In genomic region chr14:28911521-28911920, GRCh38 we compare ENCODE assay signal across 25 cellular contexts.
DNase-seq lines count a peak whose midpoint lies in the region; ATAC-seq, FAIRE-seq and TF ChIP-seq lines count a peak whose summit lies in the region.
"Had no signal": no experiment of that assay in that cellular context is flagged by ENCODE, and none has a peak within 500 bp of the region (broad histone marks: within the 10 kb centered on the region; RNA-seq: fewer than 3 reads in every experiment).

No MANE protein-coding gene starts in this region.

- H3K36me3 ChIP-seq in HepG2 (replicated peaks in 1 of 2; ENCODE audit: control insufficient read depth in 1 of 2, insufficient read depth in 2 of 2, low read length in 2 of 2) (no peaks in the 10 kb centered on the region), right lobe of liver (no peaks in the 10 kb centered on the region), adipocyte (ENCODE audit: control insufficient read depth, insufficient read depth, low read length, severe bottlenecking) (no peaks in the 10 kb centered on the region)
- H3K36me3 ChIP-seq: BE2C, BLaER1 had no signal

- DNase-seq in HepG2 (ENCODE audit: low spot score) (no peak), right lobe of liver (no peak), adipocyte (ENCODE audit: low read depth) (peak; percentile 13), RCC 7860 (ENCODE audit: low spot score) (no peak)
- DNase-seq: 8988T; ACHN; BE2C; C1 segment of cervical spinal cord; CD4-positive, alpha-beta memory T cell; CD4-positive, CD25-positive, alpha-beta regulatory T cell; CD8-positive, alpha-beta memory T cell; COR-L47; DMS 273 treated with DMSO at 0.1 percent for 48 hours; DMS153; DMS53; DMS79; DND-41; EL; GDM1 had no signal

- intact Hi-C loops in HepG2 (cut with micrococcal nuclease; ENCODE audit: unreplicated experiment) (no loop called here), right lobe of liver (cut with DNase I) (no loop called here)

- H2AFZ ChIP-seq in HepG2 (ENCODE audit: low read length) = no peak overlapping the region

- no peak for TF ChIP-seq EP300 in HepG2 (IDR thresholded peaks at IDR 0.05; ENCODE audit: low read depth in 2 of 2, low read length in 2 of 2)
- TF ChIP-seq EP300 in HepG2 (CRISPR knock-in tag; IDR thresholded peaks at IDR 0.05; ENCODE audit: borderline replicate concordance) = no peak

- H3K27me3 ChIP-seq in HepG2 (ENCODE audit: control insufficient read depth in 1 of 2, insufficient read depth in 2 of 2, low read length in 2 of 2) (no peaks in the 10 kb centered on the region), right lobe of liver (no peaks in the 10 kb centered on the region), adipocyte (replicated peaks; ENCODE audit: control insufficient read depth, insufficient read depth, low read length) (no peaks in the 10 kb centered on the region)
- H3K27me3 ChIP-seq: BE2C, BLaER1 had no signal

- no peak for TF ChIP-seq CTCF in HepG2 (CRISPR knock-in tag; IDR thresholded peaks at IDR 0.05)
- no peak for TF ChIP-seq CTCF in right lobe of liver (IDR thresholded peaks at IDR 0.05)

- TF ChIP-seq POLR2A in HepG2 (IDR thresholded peaks at IDR 0.05; ENCODE audit: insufficient read depth in 1 of 2, low read depth in 2 of 2, low read length in 2 of 2) (no peak), right lobe of liver (IDR thresholded peaks at IDR 0.05) (no peak)

- in situ Hi-C loops in HepG2 (cut with HindIII; ENCODE audit: extremely low pct_ligation_motif_present, low pct_unique_long_range_greater_than_20kb) = no loop called here

- H3K4me1 ChIP-seq in HepG2 (ENCODE audit: insufficient read depth, low read length) = no peaks in the 10 kb centered on the region
- no peaks in the 10 kb centered on the region for H3K4me1 ChIP-seq in right lobe of liver
- H3K4me1 ChIP-seq in adipocyte (ENCODE audit: control insufficient read depth, insufficient read depth, low read length) = no peaks in the 10 kb centered on the region
- H3K4me1 ChIP-seq: BE2C, BLaER1 had no signal

- no peaks in the 10 kb centered on the region for H3K79me2 ChIP-seq in HepG2 (ENCODE audit: insufficient read depth, low read length)

- BruUV-seq in HepG2 (replicated peaks; lab: Mats Ljungman, UMichigan) = no TSS peak

- H4K20me1 ChIP-seq in HepG2 (ENCODE audit: insufficient read depth, low read length) = no peaks in the 10 kb centered on the region
- H4K20me1 ChIP-seq: BLaER1 had no signal

- ATAC-seq in HepG2 = no peak
- no peak for ATAC-seq in right lobe of liver
- no peak for ATAC-seq in HG03442 (IDR thresholded peaks at IDR 0.05; ENCODE audit: unreplicated experiment)
- ATAC-seq: GM12878 had no signal

- H3K9ac ChIP-seq in HepG2 (ENCODE audit: insufficient read depth, low read depth, low read length) (no peak overlapping the region), adipocyte (ENCODE audit: low read length) (no peak overlapping the region)
- H3K9ac ChIP-seq: BLaER1 had no signal

- POLR2A ChIA-PET in HepG2 (lab: Yijun Ruan, JAX) = no interaction called here

- TF ChIP-seq RAD21 in HepG2 (CRISPR knock-in tag; IDR thresholded peaks at IDR 0.05) = no peak

- CTCF ChIA-PET in HepG2 (lab: Yijun Ruan, JAX; ENCODE audit: low intra/inter-chr PET ratio, low total read pairs) = no interaction called here

- H3K9me3 ChIP-seq in HepG2 (ENCODE audit: low read length) (peaks cover 80% of the 10 kb centered on the region), right lobe of liver (no peaks in the 10 kb centered on the region), adipocyte (ENCODE audit: control insufficient read depth, low read length) (no peaks in the 10 kb centered on the region)
- H3K9me3 ChIP-seq: BE2C, BLaER1 had no signal

- H3K27ac ChIP-seq in HepG2 (ENCODE audit: extremely low read length, insufficient read depth, low read length) (no peak overlapping the region), right lobe of liver (no peak overlapping the region)
- H3K27ac ChIP-seq: BLaER1 had no signal

- no peak for FAIRE-seq in HepG2 (lab: Jason Lieb, UNC)
- FAIRE-seq in RCC 7860 (lab: Jason Lieb, UNC) = no peak
- FAIRE-seq: A204.1, GM12878, GM12892, GM18507 had no signal

- no peak overlapping the region for H3K4me2 ChIP-seq in HepG2 (ENCODE audit: low read depth, low read length)
- H3K4me2 ChIP-seq: BLaER1 had no signal

- H3K4me3 ChIP-seq in HepG2 (replicated peaks in 1 of 3; ENCODE audit: insufficient read depth in 1 of 3, low read depth in 2 of 3, low read length in 3 of 3) (no peak overlapping the region), right lobe of liver (no peak overlapping the region), adipocyte (ENCODE audit: low read length) (no peak overlapping the region)
- H3K4me3 ChIP-seq: BLaER1, GM12878 had no signal

TF ChIP-seq in HepG2, 621 proteins besides CTCF, POLR2A, EP300 and RAD21:
- TF ChIP-seq CEBPB (IDR thresholded peaks at IDR 0.05; ENCODE audit: borderline replicate concordance, low read depth, low read length) = peak; percentile 57; the same call in 1 of the 2 replicates
- TF ChIP-seq HCFC1 (IDR thresholded peaks at IDR 0.05; ENCODE audit: low read depth, low read length) = no peak
- TF ChIP-seq ZNF557 (CRISPR knock-in tag; IDR thresholded peaks at IDR 0.05) = no peak
- TF ChIP-seq NR2F1 (CRISPR knock-in tag; IDR thresholded peaks at IDR 0.05) = no peak
- TF ChIP-seq, protein P1, sequence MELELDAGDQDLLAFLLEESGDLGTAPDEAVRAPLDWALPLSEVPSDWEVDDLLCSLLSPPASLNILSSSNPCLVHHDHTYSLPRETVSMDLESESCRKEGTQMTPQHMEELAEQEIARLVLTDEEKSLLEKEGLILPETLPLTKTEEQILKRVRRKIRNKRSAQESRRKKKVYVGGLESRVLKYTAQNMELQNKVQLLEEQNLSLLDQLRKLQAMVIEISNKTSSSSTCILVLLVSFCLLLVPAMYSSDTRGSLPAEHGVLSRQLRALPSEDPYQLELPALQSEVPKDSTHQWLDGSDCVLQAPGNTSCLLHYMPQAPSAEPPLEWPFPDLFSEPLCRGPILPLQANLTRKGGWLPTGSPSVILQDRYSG (CRISPR knock-in tag; IDR thresholded peaks at IDR 0.05) = no peak
- TF ChIP-seq TBX3 (IDR thresholded peaks at IDR 0.05; ENCODE audit: borderline replicate concordance) = no peak
- no peak for TF ChIP-seq SMC3 (IDR thresholded peaks at IDR 0.05; ENCODE audit: low read length)
- TF ChIP-seq HDAC2 (CRISPR knock-in tag; IDR thresholded peaks at IDR 0.05) = no peak
TF ChIP-seq in HepG2: peak in this region for 1.
